Comparison of ENCODE assay signal across 27 cellular contexts in genomic region chr13:37729876-37730275, GRCh38.
"Had no signal": no experiment of that assay in that cellular context is flagged by ENCODE, and none has a peak within 500 bp of the region (broad histone marks: within the 10 kb centered on the region; RNA-seq: fewer than 3 reads in every experiment).

No MANE protein-coding gene starts in this region.

- H3K36me3 Mint-ChIP-seq: naive thymus-derived CD8-positive, alpha-beta T cell; stimulated activated effector memory CD8-positive, alpha-beta T cell treated with anti-CD3 and anti-CD28 coated beads, Interleukin-12 subunit alpha, Interleukin-12 subunit beta, amount 100 ng/mL, for 72 hours had no signal

- ATAC-seq: naive thymus-derived CD8-positive, alpha-beta T cell; right lobe of liver; stimulated activated effector memory CD8-positive, alpha-beta T cell treated with anti-CD3 and anti-CD28 coated beads, Interleukin-12 subunit alpha, Interleukin-12 subunit beta, amount 100 ng/mL, for 72 hours; upper lobe of right lung had no signal

- H3K27me3 ChIP-seq: neural progenitor cell, neutrophil, right atrium auricular region, right lobe of liver, spleen, suprapubic skin, tibial artery, upper lobe of right lung had no signal

- H3K9me3 ChIP-seq: left ventricle myocardium inferior, neutrophil, right atrium auricular region, right lobe of liver, spleen, suprapubic skin, thoracic aorta, tibial artery, upper lobe of right lung had no signal

- H3K9me3 Mint-ChIP-seq: nephron progenitor cell had no signal

- FAIRE-seq: small intestine, urothelium cell line had no signal

- H3K27ac ChIP-seq: left ventricle myocardium inferior, neural progenitor cell, neutrophil, parathyroid adenoma, right atrium auricular region, right lobe of liver, spleen, suprapubic skin, thoracic aorta, tibial artery, upper lobe of right lung had no signal

- H3K4me3 ChIP-seq: left ventricle myocardium inferior, lung, neural progenitor cell, right atrium auricular region, right lobe of liver, spleen, suprapubic skin, thoracic aorta, tibial artery, upper lobe of right lung had no signal

- H3K4me1 Mint-ChIP-seq: immature natural killer cell; naive thymus-derived CD8-positive, alpha-beta T cell; stimulated activated effector memory CD8-positive, alpha-beta T cell treated with anti-CD3 and anti-CD28 coated beads, Interleukin-12 subunit alpha, Interleukin-12 subunit beta, amount 100 ng/mL, for 72 hours had no signal

- H3K36me3 ChIP-seq: left ventricle myocardium inferior, neural progenitor cell, neutrophil, right atrium auricular region, right lobe of liver, spleen, suprapubic skin, thoracic aorta, tibial artery, upper lobe of right lung had no signal

- H3K27ac Mint-ChIP-seq: immature natural killer cell; mesothelial cell of epicardium; naive thymus-derived CD8-positive, alpha-beta T cell; nephron progenitor cell; neural progenitor cell; stimulated activated effector memory CD8-positive, alpha-beta T cell treated with anti-CD3 and anti-CD28 coated beads, Interleukin-12 subunit alpha, Interleukin-12 subunit beta, amount 100 ng/mL, for 72 hours; stimulated activated naive CD8-positive, alpha-beta T cell treated with anti-CD3 and anti-CD28 coated beads, Interleukin-15, Interleukin-2, amounts not matched to agents 100 ng/mL and 50 ng/mL, for 24 hours had no signal

- DNase-seq: hypothalamus; immature natural killer cell; islet precursor cell; left ventricle myocardium inferior; mesendoderm; naive thymus-derived CD8-positive, alpha-beta T cell; nephron progenitor cell; occipital lobe; right lobe of liver; small intestine; spleen; stimulated activated CD4-positive, alpha-beta T cell treated with anti-CD3 and anti-CD28 coated beads, Interleukin-4, amount 100 ng/mL, for 24 hours; stimulated activated naive CD4-positive, alpha-beta T cell; tibial artery; trophoblast cell; upper lobe of right lung had no signal

- H3K4me3 Mint-ChIP-seq: immature natural killer cell; mesothelial cell of epicardium; naive thymus-derived CD8-positive, alpha-beta T cell; nephron progenitor cell; neural progenitor cell; stimulated activated effector memory CD8-positive, alpha-beta T cell treated with anti-CD3 and anti-CD28 coated beads, Interleukin-12 subunit alpha, Interleukin-12 subunit beta, amount 100 ng/mL, for 72 hours; stimulated activated naive CD8-positive, alpha-beta T cell treated with anti-CD3 and anti-CD28 coated beads, Interleukin-15, Interleukin-2, amounts not matched to agents 100 ng/mL and 50 ng/mL, for 24 hours had no signal

- H3K4me1 ChIP-seq: left ventricle myocardium inferior, parathyroid adenoma, right atrium auricular region, right lobe of liver, spleen, suprapubic skin, tibial artery, upper lobe of right lung had no signal

- H3K27me3 Mint-ChIP-seq: naive thymus-derived CD8-positive, alpha-beta T cell; stimulated activated naive CD8-positive, alpha-beta T cell treated with anti-CD3 and anti-CD28 coated beads, Interleukin-15, Interleukin-2, amounts not matched to agents 100 ng/mL and 50 ng/mL, for 24 hours had no signal
